In the genomic region with DNA sequence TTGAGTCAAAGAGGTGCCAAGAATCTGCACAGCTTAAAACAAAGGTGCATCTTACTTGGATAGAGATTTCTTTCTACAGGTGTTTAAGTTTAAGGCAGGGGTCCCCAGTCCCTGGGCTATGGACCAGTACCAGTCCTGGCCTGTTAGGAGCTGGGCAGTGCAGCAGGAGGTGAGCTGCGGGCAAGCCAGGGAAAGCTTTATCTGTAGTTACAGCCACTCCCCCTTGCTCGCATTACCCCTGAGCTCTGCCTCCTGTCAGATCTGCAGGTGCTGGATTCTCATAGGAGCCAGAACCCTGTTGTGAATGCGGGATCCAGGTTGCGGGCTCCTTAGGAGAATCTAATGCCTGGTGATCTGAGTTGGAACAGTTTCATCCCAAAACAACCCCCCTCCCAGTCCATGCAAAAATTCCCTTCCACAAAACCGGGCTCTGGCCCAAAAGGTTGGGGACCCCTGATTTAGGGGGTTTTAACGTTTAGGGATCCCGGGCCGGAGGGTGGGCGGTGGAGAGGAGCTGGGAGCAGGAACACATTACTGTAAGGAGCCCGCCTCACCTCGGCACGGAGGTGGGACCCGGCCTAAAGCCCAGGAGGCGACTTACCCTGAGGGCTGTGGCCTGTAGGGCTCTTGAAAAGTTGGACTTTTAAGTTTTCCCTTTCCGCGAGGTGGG, we compare ENCODE assay signal across 1 cellular context.
TF ChIP-seq lines count a peak whose summit lies in the region.

No MANE protein-coding gene starts in this region.

TF ChIP-seq in HepG2, 621 proteins besides CTCF, POLR2A, EP300 and RAD21 (continued from another document):
- TF ChIP-seq, protein P1, sequence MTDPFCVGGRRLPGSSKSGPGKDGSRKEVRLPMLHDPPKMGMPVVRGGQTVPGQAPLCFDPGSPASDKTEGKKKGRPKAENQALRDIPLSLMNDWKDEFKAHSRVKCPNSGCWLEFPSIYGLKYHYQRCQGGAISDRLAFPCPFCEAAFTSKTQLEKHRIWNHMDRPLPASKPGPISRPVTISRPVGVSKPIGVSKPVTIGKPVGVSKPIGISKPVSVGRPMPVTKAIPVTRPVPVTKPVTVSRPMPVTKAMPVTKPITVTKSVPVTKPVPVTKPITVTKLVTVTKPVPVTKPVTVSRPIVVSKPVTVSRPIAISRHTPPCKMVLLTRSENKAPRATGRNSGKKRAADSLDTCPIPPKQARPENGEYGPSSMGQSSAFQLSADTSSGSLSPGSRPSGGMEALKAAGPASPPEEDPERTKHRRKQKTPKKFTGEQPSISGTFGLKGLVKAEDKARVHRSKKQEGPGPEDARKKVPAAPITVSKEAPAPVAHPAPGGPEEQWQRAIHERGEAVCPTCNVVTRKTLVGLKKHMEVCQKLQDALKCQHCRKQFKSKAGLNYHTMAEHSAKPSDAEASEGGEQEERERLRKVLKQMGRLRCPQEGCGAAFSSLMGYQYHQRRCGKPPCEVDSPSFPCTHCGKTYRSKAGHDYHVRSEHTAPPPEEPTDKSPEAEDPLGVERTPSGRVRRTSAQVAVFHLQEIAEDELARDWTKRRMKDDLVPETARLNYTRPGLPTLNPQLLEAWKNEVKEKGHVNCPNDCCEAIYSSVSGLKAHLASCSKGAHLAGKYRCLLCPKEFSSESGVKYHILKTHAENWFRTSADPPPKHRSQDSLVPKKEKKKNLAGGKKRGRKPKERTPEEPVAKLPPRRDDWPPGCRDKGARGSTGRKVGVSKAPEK (CRISPR knock-in tag; IDR thresholded peaks at IDR 0.05; ENCODE audit: borderline replicate concordance): no peak
- TF ChIP-seq HDAC6 (IDR thresholded peaks at IDR 0.05; ENCODE audit: low read depth, low read length): no peak
- TF ChIP-seq, protein P2, sequence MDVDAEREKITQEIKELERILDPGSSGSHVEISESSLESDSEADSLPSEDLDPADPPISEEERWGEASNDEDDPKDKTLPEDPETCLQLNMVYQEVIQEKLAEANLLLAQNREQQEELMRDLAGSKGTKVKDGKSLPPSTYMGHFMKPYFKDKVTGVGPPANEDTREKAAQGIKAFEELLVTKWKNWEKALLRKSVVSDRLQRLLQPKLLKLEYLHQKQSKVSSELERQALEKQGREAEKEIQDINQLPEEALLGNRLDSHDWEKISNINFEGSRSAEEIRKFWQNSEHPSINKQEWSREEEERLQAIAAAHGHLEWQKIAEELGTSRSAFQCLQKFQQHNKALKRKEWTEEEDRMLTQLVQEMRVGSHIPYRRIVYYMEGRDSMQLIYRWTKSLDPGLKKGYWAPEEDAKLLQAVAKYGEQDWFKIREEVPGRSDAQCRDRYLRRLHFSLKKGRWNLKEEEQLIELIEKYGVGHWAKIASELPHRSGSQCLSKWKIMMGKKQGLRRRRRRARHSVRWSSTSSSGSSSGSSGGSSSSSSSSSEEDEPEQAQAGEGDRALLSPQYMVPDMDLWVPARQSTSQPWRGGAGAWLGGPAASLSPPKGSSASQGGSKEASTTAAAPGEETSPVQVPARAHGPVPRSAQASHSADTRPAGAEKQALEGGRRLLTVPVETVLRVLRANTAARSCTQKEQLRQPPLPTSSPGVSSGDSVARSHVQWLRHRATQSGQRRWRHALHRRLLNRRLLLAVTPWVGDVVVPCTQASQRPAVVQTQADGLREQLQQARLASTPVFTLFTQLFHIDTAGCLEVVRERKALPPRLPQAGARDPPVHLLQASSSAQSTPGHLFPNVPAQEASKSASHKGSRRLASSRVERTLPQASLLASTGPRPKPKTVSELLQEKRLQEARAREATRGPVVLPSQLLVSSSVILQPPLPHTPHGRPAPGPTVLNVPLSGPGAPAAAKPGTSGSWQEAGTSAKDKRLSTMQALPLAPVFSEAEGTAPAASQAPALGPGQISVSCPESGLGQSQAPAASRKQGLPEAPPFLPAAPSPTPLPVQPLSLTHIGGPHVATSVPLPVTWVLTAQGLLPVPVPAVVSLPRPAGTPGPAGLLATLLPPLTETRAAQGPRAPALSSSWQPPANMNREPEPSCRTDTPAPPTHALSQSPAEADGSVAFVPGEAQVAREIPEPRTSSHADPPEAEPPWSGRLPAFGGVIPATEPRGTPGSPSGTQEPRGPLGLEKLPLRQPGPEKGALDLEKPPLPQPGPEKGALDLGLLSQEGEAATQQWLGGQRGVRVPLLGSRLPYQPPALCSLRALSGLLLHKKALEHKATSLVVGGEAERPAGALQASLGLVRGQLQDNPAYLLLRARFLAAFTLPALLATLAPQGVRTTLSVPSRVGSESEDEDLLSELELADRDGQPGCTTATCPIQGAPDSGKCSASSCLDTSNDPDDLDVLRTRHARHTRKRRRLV (CRISPR knock-in tag; IDR thresholded peaks at IDR 0.05): no peak
- no peak for TF ChIP-seq ELF4 (CRISPR knock-in tag; IDR thresholded peaks at IDR 0.05; ENCODE audit: borderline replicate concordance)
- TF ChIP-seq ZNF614 (CRISPR knock-in tag; IDR thresholded peaks at IDR 0.05; ENCODE audit: borderline replicate concordance): no peak
- TF ChIP-seq, protein P3, sequence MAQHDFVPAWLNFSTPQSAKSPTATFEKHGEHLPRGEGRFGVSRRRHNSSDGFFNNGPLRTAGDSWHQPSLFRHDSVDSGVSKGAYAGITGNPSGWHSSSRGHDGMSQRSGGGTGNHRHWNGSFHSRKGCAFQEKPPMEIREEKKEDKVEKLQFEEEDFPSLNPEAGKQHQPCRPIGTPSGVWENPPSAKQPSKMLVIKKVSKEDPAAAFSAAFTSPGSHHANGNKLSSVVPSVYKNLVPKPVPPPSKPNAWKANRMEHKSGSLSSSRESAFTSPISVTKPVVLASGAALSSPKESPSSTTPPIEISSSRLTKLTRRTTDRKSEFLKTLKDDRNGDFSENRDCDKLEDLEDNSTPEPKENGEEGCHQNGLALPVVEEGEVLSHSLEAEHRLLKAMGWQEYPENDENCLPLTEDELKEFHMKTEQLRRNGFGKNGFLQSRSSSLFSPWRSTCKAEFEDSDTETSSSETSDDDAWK (CRISPR knock-in tag; IDR thresholded peaks at IDR 0.05): no peak
- no peak for TF ChIP-seq CHD4 (IDR thresholded peaks at IDR 0.05; ENCODE audit: borderline replicate concordance, low read length)
- TF ChIP-seq, protein P4, sequence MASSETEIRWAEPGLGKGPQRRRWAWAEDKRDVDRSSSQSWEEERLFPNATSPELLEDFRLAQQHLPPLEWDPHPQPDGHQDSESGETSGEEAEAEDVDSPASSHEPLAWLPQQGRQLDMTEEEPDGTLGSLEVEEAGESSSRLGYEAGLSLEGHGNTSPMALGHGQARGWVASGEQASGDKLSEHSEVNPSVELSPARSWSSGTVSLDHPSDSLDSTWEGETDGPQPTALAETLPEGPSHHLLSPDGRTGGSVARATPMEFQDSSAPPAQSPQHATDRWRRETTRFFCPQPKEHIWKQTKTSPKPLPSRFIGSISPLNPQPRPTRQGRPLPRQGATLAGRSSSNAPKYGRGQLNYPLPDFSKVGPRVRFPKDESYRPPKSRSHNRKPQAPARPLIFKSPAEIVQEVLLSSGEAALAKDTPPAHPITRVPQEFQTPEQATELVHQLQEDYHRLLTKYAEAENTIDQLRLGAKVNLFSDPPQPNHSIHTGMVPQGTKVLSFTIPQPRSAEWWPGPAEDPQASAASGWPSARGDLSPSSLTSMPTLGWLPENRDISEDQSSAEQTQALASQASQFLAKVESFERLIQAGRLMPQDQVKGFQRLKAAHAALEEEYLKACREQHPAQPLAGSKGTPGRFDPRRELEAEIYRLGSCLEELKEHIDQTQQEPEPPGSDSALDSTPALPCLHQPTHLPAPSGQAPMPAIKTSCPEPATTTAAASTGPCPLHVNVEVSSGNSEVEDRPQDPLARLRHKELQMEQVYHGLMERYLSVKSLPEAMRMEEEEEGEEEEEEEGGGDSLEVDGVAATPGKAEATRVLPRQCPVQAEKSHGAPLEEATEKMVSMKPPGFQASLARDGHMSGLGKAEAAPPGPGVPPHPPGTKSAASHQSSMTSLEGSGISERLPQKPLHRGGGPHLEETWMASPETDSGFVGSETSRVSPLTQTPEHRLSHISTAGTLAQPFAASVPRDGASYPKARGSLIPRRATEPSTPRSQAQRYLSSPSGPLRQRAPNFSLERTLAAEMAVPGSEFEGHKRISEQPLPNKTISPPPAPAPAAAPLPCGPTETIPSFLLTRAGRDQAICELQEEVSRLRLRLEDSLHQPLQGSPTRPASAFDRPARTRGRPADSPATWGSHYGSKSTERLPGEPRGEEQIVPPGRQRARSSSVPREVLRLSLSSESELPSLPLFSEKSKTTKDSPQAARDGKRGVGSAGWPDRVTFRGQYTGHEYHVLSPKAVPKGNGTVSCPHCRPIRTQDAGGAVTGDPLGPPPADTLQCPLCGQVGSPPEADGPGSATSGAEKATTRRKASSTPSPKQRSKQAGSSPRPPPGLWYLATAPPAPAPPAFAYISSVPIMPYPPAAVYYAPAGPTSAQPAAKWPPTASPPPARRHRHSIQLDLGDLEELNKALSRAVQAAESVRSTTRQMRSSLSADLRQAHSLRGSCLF (CRISPR knock-in tag; IDR thresholded peaks at IDR 0.05; ENCODE audit: borderline replicate concordance): no peak
- no peak for TF ChIP-seq ZNF567 (CRISPR knock-in tag; IDR thresholded peaks at IDR 0.05; ENCODE audit: borderline replicate concordance)
- TF ChIP-seq ZMYM4 (CRISPR knock-in tag; IDR thresholded peaks at IDR 0.05): no peak
- no peak for TF ChIP-seq ZBTB7A (CRISPR knock-in tag; IDR thresholded peaks at IDR 0.05)
- no peak for TF ChIP-seq NR2C2 (CRISPR knock-in tag; IDR thresholded peaks at IDR 0.05; ENCODE audit: borderline replicate concordance)
- TF ChIP-seq GATAD1 (CRISPR knock-in tag; IDR thresholded peaks at IDR 0.05): no peak
- no peak for TF ChIP-seq SNRNP70 (IDR thresholded peaks at IDR 0.05; ENCODE audit: low read depth, low read length)
- no peak for TF ChIP-seq CEBPB (IDR thresholded peaks at IDR 0.05; ENCODE audit: borderline replicate concordance, low read depth, low read length)
TF ChIP-seq in HepG2: peak in this region for 0.
